ENCODE assay signal across 16 cellular contexts in the genomic region with DNA sequence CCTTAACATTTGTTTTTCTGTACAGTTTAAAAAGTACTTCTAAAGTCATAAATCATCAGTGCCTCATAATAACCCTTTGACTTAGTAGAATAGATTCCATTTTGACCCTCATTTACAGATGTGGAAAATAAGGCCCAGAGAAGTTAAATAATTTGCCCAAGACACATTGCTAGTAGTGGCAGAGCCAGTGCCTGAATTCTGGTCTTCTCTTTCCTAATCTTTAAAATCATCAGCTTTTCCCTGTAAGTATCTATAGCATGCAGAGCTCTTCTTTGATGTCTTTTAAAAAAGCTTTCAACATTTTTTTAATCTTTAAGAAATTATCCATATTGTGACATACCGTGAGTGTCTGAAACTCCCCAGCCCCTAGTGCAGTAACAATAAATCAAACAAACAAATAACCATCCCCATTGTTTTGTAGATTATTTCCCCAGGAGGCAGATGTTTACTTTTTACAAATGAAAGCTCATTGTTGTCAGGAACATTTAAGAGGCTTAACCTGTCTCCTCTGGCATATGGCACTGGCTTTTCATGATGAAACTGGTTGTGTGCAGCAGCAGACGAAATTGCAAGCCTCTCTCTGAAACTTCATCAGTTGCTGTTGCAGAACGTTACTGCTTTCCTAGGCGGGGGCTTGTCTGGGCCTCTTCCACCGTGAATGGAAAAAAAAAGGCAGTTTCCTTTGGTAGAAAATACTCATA. TPM values are rescaled to one million over a fixed set of nuclear protein-coding genes. Genes with fewer than 3 reads are reported as not detected.
DNase-seq lines count a peak whose midpoint lies in the region; ATAC-seq and TF ChIP-seq lines count a peak whose summit lies in the region.
"Had no signal": no experiment of that assay in that cellular context is flagged by ENCODE, and none has a peak within 500 bp of the region (broad histone marks: within the 10 kb centered on the region; RNA-seq: fewer than 3 reads in every experiment).

No MANE protein-coding gene starts in this region.

- peaks cover 12% of the 10 kb centered on the region for H3K9me3 Mint-ChIP-seq in glutamatergic neuron (ENCODE audit: unreplicated experiment)

- DNase-seq in NCI-H2107 treated with DMSO at 0.1 percent for 48 hours (lab: John Stamatoyannopoulos, UW; ENCODE audit: unreplicated experiment) (peak; percentile 25), NCI-H2107 (lab: John Stamatoyannopoulos, UW) (no peak), NCI-H2171 (lab: John Stamatoyannopoulos, UW) (peak; percentile 66), glutamatergic neuron (no peak), pons (ENCODE audit: low spot score) (no peak), HK-2 (ENCODE audit: unreplicated experiment) (no peak)
- DNase-seq: activated CD4-positive, CD25-positive, alpha-beta regulatory T cell treated with anti-CD3 and anti-CD28 coated beads, Interleukin-2, amount 50 U/mL, for 72 hours; activated naive CD4-positive, alpha-beta T cell treated with Interleukin-2 at 50 U/mL for 16 hours; CD8-positive, alpha-beta T cell; heart right ventricle; left ventricle myocardium superior; SHP77 treated with DMSO at 0.1 percent for 48 hours had no signal

- H3K4me3 Mint-ChIP-seq in glutamatergic neuron (ENCODE audit: unreplicated experiment): no peak overlapping the region
- H3K4me3 Mint-ChIP-seq: CD8-positive, alpha-beta T cell had no signal

- peaks cover 19% of the 10 kb centered on the region for H3K36me3 Mint-ChIP-seq in glutamatergic neuron (ENCODE audit: unreplicated experiment)
- H3K36me3 Mint-ChIP-seq: CD8-positive, alpha-beta T cell had no signal

- ATAC-seq in HG02798 (IDR thresholded peaks at IDR 0.05; ENCODE audit: poor library complexity, unreplicated experiment) (no peak), GM21737 (IDR thresholded peaks at IDR 0.05; ENCODE audit: unreplicated experiment) (no peak)
- ATAC-seq: CD8-positive, alpha-beta T cell; heart right ventricle; left ventricle myocardium superior had no signal

- H3K4me1 Mint-ChIP-seq in glutamatergic neuron (ENCODE audit: low read depth, unreplicated experiment): peaks cover 15% of the 10 kb centered on the region

- no peaks in the 10 kb centered on the region for H3K27me3 Mint-ChIP-seq in glutamatergic neuron (ENCODE audit: unreplicated experiment)

- H3K27ac Mint-ChIP-seq in glutamatergic neuron (ENCODE audit: unreplicated experiment): peak overlapping the region; percentile 40
- H3K27ac Mint-ChIP-seq: CD8-positive, alpha-beta T cell had no signal

- TF ChIP-seq CTCF in glutamatergic neuron (IDR thresholded peaks at IDR 0.05; ENCODE audit: partially characterized antibody, unreplicated experiment): no peak

RNA-seq across cellular contexts. Expression of gene PCDH8, which starts 31.7 kb away (rescaled TPM):
- total RNA-seq in glutamatergic neuron (ENCODE audit: unreplicated experiment): 89.0 TPM
- total RNA-seq: CD8-positive, alpha-beta T cell; heart right ventricle; left ventricle myocardium superior; posterior vena cava; subcutaneous adipose tissue had no signal

Comparison
In these comparisons a context has a peak if more than half of its experiments do, and no peak if none do; other contexts are left out.
1. DNase-seq: peak in NCI-H2107 treated with DMSO at 0.1 percent for 48 hours (single experiment) and NCI-H2171 (single experiment); none in NCI-H2107 (single experiment), glutamatergic neuron (single experiment), pons (single experiment) and HK-2 (single experiment).